In the genomic region with DNA sequence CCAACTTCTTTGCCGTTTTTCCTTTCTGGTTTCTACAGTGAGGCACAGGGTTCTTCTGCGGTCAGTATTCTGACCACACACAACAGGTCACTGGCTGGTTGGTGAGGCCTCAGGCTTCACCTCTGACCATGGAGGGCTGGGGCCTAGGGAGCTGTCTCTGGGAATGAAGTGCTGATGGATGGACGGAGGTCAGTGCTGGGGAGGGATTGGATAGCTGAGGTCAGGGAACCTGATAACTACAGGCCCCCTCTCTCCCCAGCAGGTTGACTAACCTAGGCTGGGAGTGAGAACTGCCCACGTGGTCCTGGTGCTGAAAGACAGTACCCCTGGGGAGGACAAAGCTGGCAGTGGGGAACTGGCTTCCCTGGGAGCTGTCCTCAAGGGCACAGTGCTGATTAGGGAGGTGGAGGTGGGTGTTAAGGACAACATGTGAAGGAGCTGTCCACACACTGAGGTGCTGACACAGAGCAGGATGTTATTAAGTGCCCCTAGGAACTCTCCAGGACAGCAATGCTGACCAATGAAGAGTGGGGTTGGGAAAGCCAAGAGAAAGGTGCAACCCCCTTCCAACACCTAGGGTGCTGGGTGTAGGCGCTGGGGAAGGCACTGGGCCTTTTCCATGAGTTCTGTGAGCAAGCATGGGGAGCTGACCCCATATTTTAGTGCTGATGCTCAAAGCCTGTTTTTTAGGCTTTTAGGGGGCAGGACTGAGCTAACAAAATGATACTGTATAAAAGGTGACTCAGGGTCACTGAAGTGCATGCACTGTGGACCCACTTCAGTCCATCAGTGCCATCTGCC, we compare ENCODE assay signal across 8 cellular contexts. TPM values are rescaled to one million over a fixed set of nuclear protein-coding genes. Genes with fewer than 3 reads are reported as not detected.
DNase-seq lines count a peak whose midpoint lies in the region; ATAC-seq and TF ChIP-seq lines count a peak whose summit lies in the region.

No MANE protein-coding gene starts in this region.

- no peak overlapping the region for H3K9ac ChIP-seq in DND-41 (ENCODE audit: low read depth, low read length)

- H3K27me3 ChIP-seq in DND-41 (ENCODE audit: insufficient read depth, low read length, poor library complexity) (no peaks in the 10 kb centered on the region), psoas muscle (ENCODE audit: insufficient read depth in 3 of 3, low read length in 2 of 3) (no peaks in the 10 kb centered on the region)

- H3K4me1 ChIP-seq in DND-41 (ENCODE audit: insufficient read depth, low read length), result no peaks in the 10 kb centered on the region
- peaks cover 21% of the 10 kb centered on the region for H3K4me1 ChIP-seq in psoas muscle

- H3K9me3 ChIP-seq in DND-41 (ENCODE audit: insufficient read depth, low read length, severe bottlenecking) (no peaks in the 10 kb centered on the region), psoas muscle (no peaks in the 10 kb centered on the region)

- H4K20me1 ChIP-seq in DND-41 (ENCODE audit: insufficient read depth, low read length), result no peaks in the 10 kb centered on the region

- TF ChIP-seq EP300 in Ishikawa (IDR thresholded peaks at IDR 0.05; ENCODE audit: borderline replicate concordance), result no peak

- H3K4me2 ChIP-seq in DND-41 (ENCODE audit: insufficient read depth, low read length), result no peak overlapping the region

- H3K36me3 ChIP-seq in DND-41 (ENCODE audit: insufficient read depth, low read length) (no peaks in the 10 kb centered on the region), psoas muscle (ENCODE audit: insufficient read depth in 1 of 2, low read depth in 1 of 2) (no peaks in the 10 kb centered on the region)

- peak; percentile 30 for TF ChIP-seq RAD21 in Ishikawa (IDR thresholded peaks at IDR 0.05; ENCODE audit: low read depth)

- H3K27ac ChIP-seq in DND-41 (ENCODE audit: low read length) (no peak overlapping the region), psoas muscle (no peak overlapping the region)

- TF ChIP-seq CTCF in DND-41 (IDR thresholded peaks at IDR 0.05; ENCODE audit: borderline replicate concordance, extremely low read depth, low read length, poor library complexity, severe bottlenecking) (no peak), psoas muscle (IDR thresholded peaks at IDR 0.05) (no peak)

- intact Hi-C loops in psoas muscle (cut with DNase I), result no loop called here

- peak; percentile 92 for DNase-seq in DND-41
- peak; percentile 49 for DNase-seq in activated CD4-positive, alpha-beta T cell treated with anti-CD3 and anti-CD28 coated beads, Interleukin-2, amount 50 U/mL, for 1 hour
- peak; percentile 14 for DNase-seq in fibroblast of gingiva (ENCODE audit: low read depth)
- DNase-seq in psoas muscle, result peak; percentile 37 to 79
- DNase-seq in NCI-H1930 (lab: John Stamatoyannopoulos, UW), result no peak

- H2AFZ ChIP-seq in DND-41 (ENCODE audit: low read depth, low read length), result no peak overlapping the region

- ATAC-seq in DND-41 (ENCODE audit: insufficient read depth, low read depth), result peak; percentile 99
- peak; percentile 77 to 91 (median 80) for ATAC-seq in psoas muscle
- ATAC-seq in GM19035 (IDR thresholded peaks at IDR 0.05; ENCODE audit: unreplicated experiment), result no peak
- no peak for ATAC-seq in HG03135 (IDR thresholded peaks at IDR 0.05; ENCODE audit: unreplicated experiment)

- 36 to 44% (median 39%) methylated on average over 5 of the region's 5 CpGs for WGBS in psoas muscle, 3 donors

- H3K79me2 ChIP-seq in DND-41 (ENCODE audit: insufficient read depth, low read length), result no peaks in the 10 kb centered on the region

- H3K4me3 ChIP-seq in DND-41 (ENCODE audit: low read depth in 1 of 2, low read length in 2 of 2) (no peak overlapping the region), psoas muscle (no peak overlapping the region)

TF ChIP-seq in Ishikawa, 13 proteins besides CTCF, POLR2A, EP300 and RAD21:
- TF ChIP-seq ZBTB7A (IDR thresholded peaks at IDR 0.05; ENCODE audit: low read depth) (no peak), NFIC (IDR thresholded peaks at IDR 0.05) (peak; percentile 41; the same call in 1 of the 2 replicates), TEAD4 (IDR thresholded peaks at IDR 0.05) (peak; percentile 45; the same call in 1 of the 2 replicates), FOXM1 (IDR thresholded peaks at IDR 0.05; ENCODE audit: borderline replicate concordance, low read depth) (no peak), EGR1 (IDR thresholded peaks at IDR 0.05) (0 out of 2 replicates have a peak, but pooled peaks have one; percentile 49), CREB1 (IDR thresholded peaks at IDR 0.05; ENCODE audit: low read depth) (no peak), TAF1 (IDR thresholded peaks at IDR 0.05; ENCODE audit: low read depth) (no peak), TCF12 (IDR thresholded peaks at IDR 0.05; ENCODE audit: low read depth) (no peak), CEBPB (IDR thresholded peaks at IDR 0.05) (0 out of 2 replicates have a peak, but pooled peaks have one; percentile 6), YY1 (IDR thresholded peaks at IDR 0.05; ENCODE audit: low read depth) (peak; percentile 73)
- TF ChIP-seq, protein P1, sequence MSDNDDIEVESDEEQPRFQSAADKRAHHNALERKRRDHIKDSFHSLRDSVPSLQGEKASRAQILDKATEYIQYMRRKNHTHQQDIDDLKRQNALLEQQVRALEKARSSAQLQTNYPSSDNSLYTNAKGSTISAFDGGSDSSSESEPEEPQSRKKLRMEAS (IDR thresholded peaks at IDR 0.05), result peak; percentile 99
- TF ChIP-seq, protein P2, sequence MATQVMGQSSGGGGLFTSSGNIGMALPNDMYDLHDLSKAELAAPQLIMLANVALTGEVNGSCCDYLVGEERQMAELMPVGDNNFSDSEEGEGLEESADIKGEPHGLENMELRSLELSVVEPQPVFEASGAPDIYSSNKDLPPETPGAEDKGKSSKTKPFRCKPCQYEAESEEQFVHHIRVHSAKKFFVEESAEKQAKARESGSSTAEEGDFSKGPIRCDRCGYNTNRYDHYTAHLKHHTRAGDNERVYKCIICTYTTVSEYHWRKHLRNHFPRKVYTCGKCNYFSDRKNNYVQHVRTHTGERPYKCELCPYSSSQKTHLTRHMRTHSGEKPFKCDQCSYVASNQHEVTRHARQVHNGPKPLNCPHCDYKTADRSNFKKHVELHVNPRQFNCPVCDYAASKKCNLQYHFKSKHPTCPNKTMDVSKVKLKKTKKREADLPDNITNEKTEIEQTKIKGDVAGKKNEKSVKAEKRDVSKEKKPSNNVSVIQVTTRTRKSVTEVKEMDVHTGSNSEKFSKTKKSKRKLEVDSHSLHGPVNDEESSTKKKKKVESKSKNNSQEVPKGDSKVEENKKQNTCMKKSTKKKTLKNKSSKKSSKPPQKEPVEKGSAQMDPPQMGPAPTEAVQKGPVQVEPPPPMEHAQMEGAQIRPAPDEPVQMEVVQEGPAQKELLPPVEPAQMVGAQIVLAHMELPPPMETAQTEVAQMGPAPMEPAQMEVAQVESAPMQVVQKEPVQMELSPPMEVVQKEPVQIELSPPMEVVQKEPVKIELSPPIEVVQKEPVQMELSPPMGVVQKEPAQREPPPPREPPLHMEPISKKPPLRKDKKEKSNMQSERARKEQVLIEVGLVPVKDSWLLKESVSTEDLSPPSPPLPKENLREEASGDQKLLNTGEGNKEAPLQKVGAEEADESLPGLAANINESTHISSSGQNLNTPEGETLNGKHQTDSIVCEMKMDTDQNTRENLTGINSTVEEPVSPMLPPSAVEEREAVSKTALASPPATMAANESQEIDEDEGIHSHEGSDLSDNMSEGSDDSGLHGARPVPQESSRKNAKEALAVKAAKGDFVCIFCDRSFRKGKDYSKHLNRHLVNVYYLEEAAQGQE (IDR thresholded peaks at IDR 0.05; ENCODE audit: low read depth), result peak; percentile 99
- TF ChIP-seq, protein P3, sequence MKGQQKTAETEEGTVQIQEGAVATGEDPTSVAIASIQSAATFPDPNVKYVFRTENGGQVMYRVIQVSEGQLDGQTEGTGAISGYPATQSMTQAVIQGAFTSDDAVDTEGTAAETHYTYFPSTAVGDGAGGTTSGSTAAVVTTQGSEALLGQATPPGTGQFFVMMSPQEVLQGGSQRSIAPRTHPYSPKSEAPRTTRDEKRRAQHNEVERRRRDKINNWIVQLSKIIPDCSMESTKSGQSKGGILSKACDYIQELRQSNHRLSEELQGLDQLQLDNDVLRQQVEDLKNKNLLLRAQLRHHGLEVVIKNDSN (IDR thresholded peaks at IDR 0.05), result peak; percentile 92

RNA-seq across cellular contexts. Expression of a gene that starts 45.2 kb away (rescaled TPM):
- 1 to 10 TPM in 3 of 4 donors, under 1 TPM in 1; 0.36 to 6.5 (median 4.1) TPM for total RNA-seq in psoas muscle
- polyA plus RNA-seq in psoas muscle, result under 1 TPM; 0.08 to 0.77 (median 0.49) TPM

Comparison
In these comparisons a context has a peak if more than half of its experiments do, and no peak if none do; other contexts are left out.
1. ATAC-seq: peak in DND-41 (single experiment) and psoas muscle (4 of 4); none in GM19035 (single experiment) and HG03135 (single experiment).
2. DNase-seq: peak in DND-41 (single experiment), activated CD4-positive, alpha-beta T cell treated with anti-CD3 and anti-CD28 coated beads, Interleukin-2, amount 50 U/mL, for 1 hour (single experiment), fibroblast of gingiva (single experiment) and psoas muscle (2 of 2); none in NCI-H1930 (0 of 2).